In genomic region chr3:158471639-158472294, GRCh38 we compare ENCODE assay signal across 14 cellular contexts.
A peak's percentile ranks its signal among the peaks of the same experiment; 100 is the strongest.
DNase-seq lines count a peak whose midpoint lies in the region; ATAC-seq and TF ChIP-seq lines count a peak whose summit lies in the region.
"Had no signal": no experiment of that assay in that cellular context is flagged by ENCODE, and none has a peak within 500 bp of the region (broad histone marks: within the 10 kb centered on the region; RNA-seq: fewer than 3 reads in every experiment).

No MANE protein-coding gene starts in this region.

- H3K4me1 ChIP-seq in esophagus squamous epithelium (peaks cover 0 to 4% (median 0%) of the 10 kb centered on the region in 3 donors), trophoblast cell (ENCODE audit: control insufficient read depth in 1 of 2, insufficient read depth in 2 of 2, low read length in 2 of 2) (no peaks in the 10 kb centered on the region)
- H3K4me1 ChIP-seq: Caco-2 had no signal

- H2BK5ac ChIP-seq in trophoblast cell (ENCODE audit: low read depth, low read length, poor library complexity): no peak overlapping the region

- H3K4me3 ChIP-seq in esophagus squamous epithelium: no peak overlapping the region
- no peak overlapping the region for H3K4me3 ChIP-seq in trophoblast cell (ENCODE audit: low read depth, low read length)

- H3K4ac ChIP-seq in trophoblast cell (ENCODE audit: low read depth, low read length): no peak overlapping the region

- no peak overlapping the region for H3K9ac ChIP-seq in trophoblast cell (ENCODE audit: low read length)

- no peaks in the 10 kb centered on the region for H3K79me2 ChIP-seq in trophoblast cell (ENCODE audit: control insufficient read depth, insufficient read depth, low read length, poor library complexity)

- no peak overlapping the region for H2BK120ac ChIP-seq in trophoblast cell (ENCODE audit: insufficient read depth, low read length, poor library complexity)

- H4K12ac ChIP-seq in trophoblast cell (ENCODE audit: low read depth, low read length): no peak overlapping the region

- 20 to 21% methylated on average over 3 of the region's 3 CpGs for WGBS in esophagus squamous epithelium, 2 donors
- no CpG with 5 or more reads among the region's 3 CpGs for whole genome bisulfite sequencing in trophoblast cell (ENCODE audit: extremely low coverage, insufficient coverage, insufficient read length)

- H2AK5ac ChIP-seq in trophoblast cell (ENCODE audit: low read length): no peak overlapping the region

- H4K8ac ChIP-seq in trophoblast cell (ENCODE audit: low read depth, low read length): no peak overlapping the region

- no peak overlapping the region for H3K18ac ChIP-seq in trophoblast cell (ENCODE audit: low read length)

- H3K36me3 ChIP-seq in esophagus squamous epithelium: no peaks in the 10 kb centered on the region
- H3K36me3 ChIP-seq in trophoblast cell (ENCODE audit: control insufficient read depth in 1 of 2, insufficient read depth in 2 of 2, low read length in 2 of 2): no peaks in the 10 kb centered on the region

- peak; percentile 64 for DNase-seq in GM03348 (ENCODE audit: low spot score)
- DNase-seq in RPMI7951 (ENCODE audit: low read depth): peak; percentile 87
- DNase-seq in fibroblast of peridontal ligament (ENCODE audit: extremely low read depth): peak; percentile 98
- peak; percentile 32 for DNase-seq in renal cortical epithelial cell (ENCODE audit: low read depth)
- DNase-seq in esophagus squamous epithelium (lab: John Stamatoyannopoulos, UW): no peak
- DNase-seq in trophoblast cell: no peak
- DNase-seq: activated CD8-positive, alpha-beta memory T cell treated with anti-CD3 and anti-CD28 coated beads for 24 hours; Caco-2; NCI-H1092 treated with DMSO at 0.1 percent for 48 hours; NCI-H526 treated with DMSO at 0.1 percent for 48 hours; SHP77 treated with DMSO at 0.1 percent for 48 hours had no signal

- TF ChIP-seq POLR2A in esophagus squamous epithelium (IDR thresholded peaks at IDR 0.05): no peak

- H3K27me3 ChIP-seq in esophagus squamous epithelium (no peaks in the 10 kb centered on the region), trophoblast cell (ENCODE audit: insufficient read depth, low read length) (no peaks in the 10 kb centered on the region)

- no peak for TF ChIP-seq CTCF in esophagus squamous epithelium (IDR thresholded peaks at IDR 0.05)

- intact Hi-C loops in esophagus squamous epithelium (cut with DNase I): no loop called here

- no peak overlapping the region for H3K4me2 ChIP-seq in trophoblast cell (ENCODE audit: low read length)

- no peak overlapping the region for H2AFZ ChIP-seq in trophoblast cell (ENCODE audit: insufficient read depth, low read length, poor library complexity)

- H3K9me3 ChIP-seq in esophagus squamous epithelium (no peaks in the 10 kb centered on the region), trophoblast cell (ENCODE audit: insufficient read depth, low read depth, low read length) (no peaks in the 10 kb centered on the region)
- H3K9me3 ChIP-seq: Caco-2 had no signal

- H3K27ac ChIP-seq in esophagus squamous epithelium (no peak overlapping the region), trophoblast cell (ENCODE audit: low read depth, low read length) (no peak overlapping the region)

- no peak overlapping the region for H3K14ac ChIP-seq in trophoblast cell (ENCODE audit: low read length)

- no peak overlapping the region for H3K23ac ChIP-seq in trophoblast cell (ENCODE audit: low read length)

- no peaks in the 10 kb centered on the region for H3K79me1 ChIP-seq in trophoblast cell (ENCODE audit: low read length)

- no peak overlapping the region for H2BK12ac ChIP-seq in trophoblast cell (ENCODE audit: low read length)

- H4K91ac ChIP-seq in trophoblast cell (ENCODE audit: low read depth, low read length): no peak overlapping the region

- ATAC-seq in HG03378 (IDR thresholded peaks at IDR 0.05; ENCODE audit: unreplicated experiment) (no peak), HG03469 (IDR thresholded peaks at IDR 0.05; ENCODE audit: unreplicated experiment) (no peak)
- ATAC-seq: activated naive CD4-positive, alpha-beta T cell treated with anti-CD3 and anti-CD28 coated beads, Interleukin-2, amount 50 U/mL, for 72 hours had no signal

Comparison
In these comparisons a context has a peak if more than half of its experiments do, and no peak if none do; other contexts are left out.
1. DNase-seq: peak in GM03348 (single experiment), RPMI7951 (single experiment), fibroblast of peridontal ligament (single experiment) and renal cortical epithelial cell (single experiment); none in esophagus squamous epithelium (single experiment) and trophoblast cell (0 of 2).